Comparison of ENCODE assay signal across 33 cellular contexts in genomic region chr14:92949496-92950192, GRCh38. TPM values are rescaled to one million over a fixed set of nuclear protein-coding genes. Genes with fewer than 3 reads are reported as not detected.
"Had no signal": no experiment of that assay in that cellular context is flagged by ENCODE, and none has a peak within 500 bp of the region (broad histone marks: within the 10 kb centered on the region; RNA-seq: fewer than 3 reads in every experiment).

No MANE protein-coding gene starts in this region.

- H3K4me3 ChIP-seq: adrenal gland, esophagus squamous epithelium, lower lobe of right lung, neural progenitor cell, skin epidermis, stomach, tibial artery, upper lobe of right lung had no signal

- FAIRE-seq: astrocyte had no signal

- H3K4me1 ChIP-seq: adrenal gland, neural progenitor cell, upper lobe of right lung had no signal

- H3K9me3 ChIP-seq: adrenal gland, esophagus squamous epithelium, lower lobe of right lung, stomach, tibial artery, upper lobe of right lung had no signal

- H3K27ac ChIP-seq: adrenal gland, brain microvascular endothelial cell, esophagus squamous epithelium, lower lobe of right lung, neural progenitor cell, skin epidermis, stomach, upper lobe of right lung, WERI-Rb-1 had no signal

- H3K27me3 ChIP-seq: adrenal gland, brain microvascular endothelial cell, esophagus squamous epithelium, neural progenitor cell, stomach, tibial artery, upper lobe of right lung had no signal

- H3K9ac ChIP-seq: neural progenitor cell had no signal

- H3K36me3 ChIP-seq: brain microvascular endothelial cell, neural progenitor cell had no signal

- DNase-seq: activated CD4-positive, alpha-beta T cell treated with anti-CD3 and anti-CD28 coated beads for 48 hours; activated CD4-positive, alpha-beta T cell treated with anti-CD3 and anti-CD28 coated beads, Interleukin-2, amount 50 U/mL, for 48 hours; activated CD8-positive, alpha-beta memory T cell treated with anti-CD3 and anti-CD28 coated beads for 24 hours; activated effector memory CD4-positive, alpha-beta T cell treated with anti-CD3 and anti-CD28 coated beads, Interleukin-2, amount 50 U/mL, for 16 hours; activated naive CD4-positive, alpha-beta T cell treated with anti-CD3 and anti-CD28 coated beads for 36 hours; activated naive CD8-positive, alpha-beta T cell treated with anti-CD3 and anti-CD28 coated beads for 36 hours; activated T-cell treated with anti-CD3 and anti-CD28 coated beads, Interleukin-2, amount 50 U/mL, for 1 hour; adrenal gland; brain microvascular endothelial cell; caudate nucleus; effector CD4-positive, alpha-beta T cell; esophagus squamous epithelium; foreskin melanocyte; islet precursor cell; left colon; lower lobe of right lung; mesenchymal stem cell; naive thymus-derived CD8-positive, alpha-beta T cell; stimulated activated CD4-positive, alpha-beta T cell treated with anti-CD3 and anti-CD28 coated beads, Interleukin-1b, Interleukin-23, amount 100 ng/mL, for 48 hours; stimulated activated CD4-positive, alpha-beta T cell treated with anti-CD3 and anti-CD28 coated beads, Interleukin-4, amount 100 ng/mL, for 4 hours; stimulated activated CD8-positive, alpha-beta memory T cell treated with anti-CD3 and anti-CD28 coated beads, Interleukin-4, amount 100 ng/mL, for 48 hours; stomach; T1000; tibial artery; upper lobe of right lung; WERI-Rb-1 had no signal

RNA-seq across cellular contexts. Expression of gene CHGA, which starts 26.7 kb away (rescaled TPM):
- total RNA-seq: activated naive CD4-positive, alpha-beta T cell treated with anti-CD3 and anti-CD28 coated beads for 36 hours; activated naive CD8-positive, alpha-beta T cell treated with anti-CD3 and anti-CD28 coated beads for 36 hours; activated T-helper 1 cell treated with anti-CD3 and anti-CD28 coated beads, Interleukin-12 subunit alpha, Interleukin-12 subunit beta, Interleukin-2, Interleukin-4 antibody, amounts not matched to agents 30 ng/mL and 10 ng/mL and 1 ng/mL, durations not matched to agents 14 hours and 24 hours and 36 hours; astrocyte; chondrocyte; naive thymus-derived CD8-positive, alpha-beta T cell; sciatic nerve; T-helper 1 cell treated with Interleukin-12 subunit alpha and Interleukin-12 subunit beta and Interleukin-4 antibody, amounts not matched to agents 30 ng/mL and 1 ng/mL, for 36 hours; upper lobe of right lung had no signal
